In genomic region chr15:79037848-79038247, GRCh38 we compare ENCODE assay signal across 33 cellular contexts. TPM values are rescaled to one million over a fixed set of nuclear protein-coding genes. Genes with fewer than 3 reads are reported as not detected.
"Had no signal": no experiment of that assay in that cellular context is flagged by ENCODE, and none has a peak within 500 bp of the region (broad histone marks: within the 10 kb centered on the region; RNA-seq: fewer than 3 reads in every experiment).

No MANE protein-coding gene starts in this region.

- H3K27ac Mint-ChIP-seq: effector memory CD8-positive, alpha-beta T cell; mesothelial cell of epicardium; naive B cell; natural killer cell treated with Interleukin-12 subunit alpha and Interleukin-12 subunit beta and Interleukin-15 and Interleukin-18, amount 100 ng/mL, for 72 hours; progenitor cell of endocrine pancreas; stimulated activated naive CD8-positive, alpha-beta T cell treated with anti-CD3 and anti-CD28 coated beads, Interleukin-15, amount 100 ng/mL, for 72 hours had no signal

- H3K4me3 ChIP-seq: gastroesophageal sphincter, heart left ventricle, hepatocyte, lung, mucosa of descending colon, right lobe of liver, smooth muscle cell, suprapubic skin, transverse colon, upper lobe of right lung, vagina had no signal

- H3K27ac ChIP-seq: epithelial cell of prostate, gastroesophageal sphincter, heart left ventricle, hepatocyte, neutrophil, parathyroid adenoma, right lobe of liver, suprapubic skin, transverse colon, upper lobe of right lung, vagina had no signal

- H3K4me1 Mint-ChIP-seq: mesothelial cell of epicardium; naive B cell; stimulated activated naive CD8-positive, alpha-beta T cell treated with anti-CD3 and anti-CD28 coated beads, Interleukin-15, amount 100 ng/mL, for 72 hours had no signal

- H2AFZ ChIP-seq: hepatocyte, parathyroid adenoma had no signal

- H3K9me3 ChIP-seq: neutrophil, right lobe of liver, transverse colon, vagina had no signal

- H3K9me3 Mint-ChIP-seq: effector memory CD8-positive, alpha-beta T cell; natural killer cell treated with Interleukin-12 subunit alpha and Interleukin-12 subunit beta and Interleukin-15 and Interleukin-18, amount 100 ng/mL, for 72 hours; neural crest cell had no signal

- H3K36me3 Mint-ChIP-seq: mesothelial cell of epicardium; natural killer cell treated with Interleukin-12 subunit alpha and Interleukin-12 subunit beta and Interleukin-15 and Interleukin-18, amount 100 ng/mL, for 72 hours had no signal

- H3K4me1 ChIP-seq: parathyroid adenoma, right lobe of liver, transverse colon, upper lobe of right lung, vagina had no signal

- ATAC-seq: effector memory CD8-positive, alpha-beta T cell; esophagus mucosa; gastroesophageal sphincter; heart left ventricle; left lobe of liver; mucosa of descending colon; natural killer cell treated with Interleukin-12 subunit alpha and Interleukin-12 subunit beta and Interleukin-15 and Interleukin-18, amount 100 ng/mL, for 72 hours; right lobe of liver; stimulated activated naive CD8-positive, alpha-beta T cell treated with anti-CD3 and anti-CD28 coated beads, Interleukin-15, amount 100 ng/mL, for 72 hours; upper lobe of right lung had no signal

- H3K4me2 ChIP-seq: hepatocyte, smooth muscle cell had no signal

- H3K27me3 ChIP-seq: hepatocyte, right lobe of liver, upper lobe of right lung, vagina had no signal

- H3K79me2 ChIP-seq: hepatocyte, parathyroid adenoma had no signal

- H3K9ac ChIP-seq: parathyroid adenoma had no signal

- H3K4me3 Mint-ChIP-seq: effector memory CD8-positive, alpha-beta T cell; mesothelial cell of epicardium; naive B cell; natural killer cell treated with Interleukin-12 subunit alpha and Interleukin-12 subunit beta and Interleukin-15 and Interleukin-18, amount 100 ng/mL, for 72 hours; neural crest cell; stimulated activated naive CD8-positive, alpha-beta T cell treated with anti-CD3 and anti-CD28 coated beads, Interleukin-15, amount 100 ng/mL, for 72 hours had no signal

- H3K36me3 ChIP-seq: gastroesophageal sphincter, heart left ventricle, neutrophil, right lobe of liver, suprapubic skin, transverse colon, upper lobe of right lung, vagina had no signal

- DNase-seq: cortex of kidney; effector memory CD8-positive, alpha-beta T cell; foreskin fibroblast; heart left ventricle; kidney; mesenchymal stem cell; mucosa of descending colon; naive B cell; right lobe of liver; stimulated activated CD4-positive, alpha-beta T cell treated with anti-CD3 and anti-CD28 coated beads, Interleukin-12 subunit alpha, Interleukin-12 subunit beta, amount 100 ng/mL, for 4 hours; stimulated activated CD4-positive, alpha-beta T cell treated with anti-CD3 and anti-CD28 coated beads, Interleukin-1b, Interleukin-23, amount 100 ng/mL, for 48 hours; stimulated activated CD4-positive, alpha-beta T cell treated with anti-CD3 and anti-CD28 coated beads, Interleukin-4, amount 100 ng/mL, for 1 hour; stimulated activated CD8-positive, alpha-beta memory T cell treated with anti-CD3 and anti-CD28 coated beads, Interleukin-4, amount 100 ng/mL, for 48 hours; stimulated activated naive CD4-positive, alpha-beta T cell; stimulated activated naive CD8-positive, alpha-beta T cell treated with anti-CD3 and anti-CD28 coated beads, Interleukin-15, amount 100 ng/mL, for 72 hours; transverse colon had no signal

RNA-seq across cellular contexts. Expression of gene RASGRF1, which starts 52.7 kb away (rescaled TPM):
- total RNA-seq: left lobe of liver, vagina had no signal
- polyA plus RNA-seq: heart left ventricle, liver had no signal
